8 cellular contexts compared by ENCODE assay signal in genomic region chr10:32346134-32346550, GRCh38. TPM values are rescaled to one million over a fixed set of nuclear protein-coding genes. Genes with fewer than 3 reads are reported as not detected.
DNase-seq lines count a peak whose midpoint lies in the region; ATAC-seq and TF ChIP-seq lines count a peak whose summit lies in the region.

No MANE protein-coding gene starts in this region.

- peak overlapping the region; percentile 99 for H3K27ac ChIP-seq in ACC112 (ENCODE audit: low read depth, low read length)
- peak overlapping the region; percentile 100 for H3K27ac ChIP-seq in breast epithelium
- peak overlapping the region; percentile 100 for H3K27ac ChIP-seq in iPS-20b (ENCODE audit: low read length)
- peak overlapping the region; percentile 100 for H3K27ac ChIP-seq in skin epidermis

- H3K36me3 ChIP-seq in ACC112 (ENCODE audit: insufficient read depth, low read length) (peaks cover 7% of the 10 kb centered on the region; the same call in 1 of the 2 replicates), breast epithelium (no peaks in the 10 kb centered on the region), iPS-20b (ENCODE audit: insufficient read depth, low read depth, low read length) (peaks cover 17% of the 10 kb centered on the region; the same call in 1 of the 2 replicates)

- H3K27me3 ChIP-seq in ACC112 (ENCODE audit: insufficient read depth, low read length) (no peaks in the 10 kb centered on the region), breast epithelium (no peaks in the 10 kb centered on the region), iPS-20b (ENCODE audit: insufficient read depth, low read length) (no peaks in the 10 kb centered on the region)

- H3K79me2 ChIP-seq in ACC112 (ENCODE audit: control insufficient read depth, insufficient read depth, low read length, unreplicated experiment) = peaks cover 54% of the 10 kb centered on the region

- peak; percentile 73 to 94 (median 94) for TF ChIP-seq CTCF in breast epithelium (IDR thresholded peaks at IDR 0.05)

- H2AFZ ChIP-seq in ACC112 (ENCODE audit: low read length, unreplicated experiment) = peak overlapping the region; percentile 98

- DNase-seq in NCI-H2107 (lab: John Stamatoyannopoulos, UW) (peak; percentile 74), UCSD-AML1 (lab: John Stamatoyannopoulos, UW; ENCODE audit: unreplicated experiment) (peak; percentile 95), breast epithelium (ENCODE audit: low spot score in 2 of 2) (peak; percentile 95 to 96)

- H3K9me3 ChIP-seq in breast epithelium (no peaks in the 10 kb centered on the region), iPS-20b (ENCODE audit: insufficient read depth, low read depth, low read length) (no peaks in the 10 kb centered on the region)

- TF ChIP-seq POLR2A in GM18526 (IDR thresholded peaks at IDR 0.05; ENCODE audit: extremely low read depth, insufficient read length) (peak; percentile 30), breast epithelium (IDR thresholded peaks at IDR 0.05) (no peak)

- intact Hi-C loops in breast epithelium (cut with DNase I; ENCODE audit: low total_unique reads) = no loop called here

- ATAC-seq in HG03066 (IDR thresholded peaks at IDR 0.05; ENCODE audit: low read depth, unreplicated experiment) = peak; percentile 85

- peak overlapping the region; percentile 100 for H3K9ac ChIP-seq in iPS-20b (ENCODE audit: low read depth, low read length)

- H3K4me1 ChIP-seq in ACC112 (ENCODE audit: control insufficient read depth, insufficient read depth, low read length, unreplicated experiment) = peaks cover 27% of the 10 kb centered on the region
- peaks cover 7 to 10% of the 10 kb centered on the region in 2 donors for H3K4me1 ChIP-seq in breast epithelium
- H3K4me1 ChIP-seq in iPS-20b (ENCODE audit: insufficient read depth, low read length) = peaks cover 19% of the 10 kb centered on the region

- peak overlapping the region; percentile 95 for H3K4me3 ChIP-seq in ACC112 (ENCODE audit: low read depth, low read length)
- peak overlapping the region; percentile 91 to 99 (median 98) for H3K4me3 ChIP-seq in breast epithelium
- H3K4me3 ChIP-seq in iPS-20b (ENCODE audit: low read length) = peak overlapping the region; percentile 89
- H3K4me3 ChIP-seq in skin epidermis = peak overlapping the region; percentile 69 to 98 (median 86)

RNA-seq across cellular contexts. Expression of gene EPC1, which starts 0.8 kb away (rescaled TPM):
- 10 to 100 TPM; 49.4 to 78.7 (median 60.0) TPM for total RNA-seq in breast epithelium

Comparison
In these comparisons a context has a peak if more than half of its experiments do, and no peak if none do; other contexts are left out.
1. Peak in every context shown above with its lines: DNase-seq, ATAC-seq, H3K4me3 ChIP-seq and H3K27ac ChIP-seq.